Comparison of ENCODE assay signal across 10 cellular contexts in the genomic region with DNA sequence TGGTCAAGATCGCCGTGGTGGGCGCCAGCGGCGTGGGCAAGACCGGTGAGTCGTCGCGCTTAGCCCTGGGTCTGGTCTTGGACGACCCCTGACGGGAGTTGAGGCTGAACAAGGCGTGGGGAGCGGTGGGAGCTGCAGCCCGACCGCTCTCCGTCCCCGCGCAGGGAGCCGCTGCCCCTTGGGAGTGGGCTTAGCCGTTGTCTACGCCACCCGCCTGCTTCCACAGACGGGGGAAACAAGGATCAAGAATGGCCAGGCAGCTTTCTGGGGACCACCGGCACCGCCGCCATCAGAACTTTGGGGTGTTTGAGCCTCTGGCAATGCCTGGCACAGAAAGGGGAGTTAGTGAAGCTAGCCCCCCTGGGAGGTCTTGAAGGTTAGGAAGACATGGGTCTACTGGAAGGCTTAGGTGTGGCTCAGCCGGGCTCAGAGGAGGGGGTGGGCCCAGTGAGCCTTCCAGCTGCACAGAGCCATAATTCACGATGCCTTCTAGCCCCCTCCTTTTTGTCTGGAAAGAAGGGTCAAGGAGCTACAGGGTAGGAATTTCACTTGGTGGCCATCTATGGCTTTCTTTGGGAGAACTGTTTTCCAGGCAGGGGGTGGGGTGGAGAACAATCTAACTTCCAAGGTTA. TPM values are rescaled to one million over a fixed set of nuclear protein-coding genes. Genes with fewer than 3 reads are reported as not detected.
DNase-seq lines count a peak whose midpoint lies in the region; ATAC-seq and TF ChIP-seq lines count a peak whose summit lies in the region.
"Had no signal": no experiment of that assay in that cellular context is flagged by ENCODE, and none has a peak within 500 bp of the region (broad histone marks: within the 10 kb centered on the region; RNA-seq: fewer than 3 reads in every experiment).

No MANE protein-coding gene starts in this region.

- ATAC-seq in activated naive CD8-positive, alpha-beta T cell treated with anti-CD3 and anti-CD28 coated beads, Interleukin-2, amount 50 U/mL, for 24 hours = no peak
- ATAC-seq in left lung = no peak

- H3K9me3 ChIP-seq in left lung (peaks cover 0 to 10% of the 10 kb centered on the region in 2 donors), thyroid gland (no peaks in the 10 kb centered on the region)

- TF ChIP-seq CTCF in left lung (IDR thresholded peaks at IDR 0.05) = no peak
- TF ChIP-seq CTCF in thyroid gland (IDR thresholded peaks at IDR 0.05) = no peak

- H3K4me1 ChIP-seq in left lung (peaks cover 19% of the 10 kb centered on the region in 2 donors), thyroid gland (peaks cover 6 to 26% of the 10 kb centered on the region in 2 donors)

- peaks cover 6% of the 10 kb centered on the region for H3K9me3 Mint-ChIP-seq in activated CD4-positive, alpha-beta T cell treated with anti-CD3 and anti-CD28 coated beads, Interleukin-2, amount 10 ng/mL, durations not matched to agents 7 days and 5 days
- H3K9me3 Mint-ChIP-seq in activated naive CD8-positive, alpha-beta T cell treated with anti-CD3 and anti-CD28 coated beads, Interleukin-2, amount 50 U/mL, for 24 hours = peaks cover 5% of the 10 kb centered on the region

- peaks cover 32% of the 10 kb centered on the region for H3K27me3 Mint-ChIP-seq in activated CD4-positive, alpha-beta T cell treated with anti-CD3 and anti-CD28 coated beads, Interleukin-2, amount 10 ng/mL, durations not matched to agents 7 days and 5 days
- peaks cover 34% of the 10 kb centered on the region for H3K27me3 Mint-ChIP-seq in activated naive CD8-positive, alpha-beta T cell treated with anti-CD3 and anti-CD28 coated beads, Interleukin-2, amount 50 U/mL, for 24 hours

- intact Hi-C loops in left lung (cut with DNase I) (no loop called here), thyroid gland (cut with DNase I) (loop anchor here (5.0 kb wide), 1 partner anchor 145 kb away; no protein-coding TSS in a partner anchor)

- POLR2A ChIA-PET in activated CD4-positive, alpha-beta T cell treated with anti-CD3 and anti-CD28 coated beads, Interleukin-2, amount 10 ng/mL, durations not matched to agents 7 days and 5 days (lab: Charles Lee) = no interaction called here

- H3K36me3 ChIP-seq in left lung = no peaks in the 10 kb centered on the region
- no peaks in the 10 kb centered on the region for H3K36me3 ChIP-seq in thyroid gland

- no peak for TF ChIP-seq POLR2A in thyroid gland (IDR thresholded peaks at IDR 0.05)

- DNase-seq in activated CD4-positive, alpha-beta T cell treated with anti-CD3 and anti-CD28 coated beads, Interleukin-2, amount 10 ng/mL, durations not matched to agents 7 days and 5 days = no peak
- DNase-seq in activated CD4-positive, alpha-beta T cell treated with anti-CD3 and anti-CD28 coated beads, Interleukin-2, amount 50 U/mL, for 1 hour = no peak
- DNase-seq in activated naive CD8-positive, alpha-beta T cell treated with anti-CD3 and anti-CD28 coated beads, Interleukin-2, amount 50 U/mL, for 24 hours = no peak
- DNase-seq in left lung (no peak), thyroid gland (no peak), COLO668 (lab: John Stamatoyannopoulos, UW; ENCODE audit: unreplicated experiment) (no peak), CD1c-positive myeloid dendritic cell (ENCODE audit: extremely low spot score) (no peak), activated gamma-delta T cell (lab: John Stamatoyannopoulos, UW) (no peak)
- DNase-seq: DND-41 had no signal

- H3K27me3 ChIP-seq in left lung (peaks cover 13 to 34% of the 10 kb centered on the region in 2 donors), thyroid gland (no peaks in the 10 kb centered on the region)

- H3K4me3 ChIP-seq in left lung (peak overlapping the region; percentile 50 to 53), thyroid gland (replicated peaks in 1 of 3) (peak overlapping the region; percentile 9 to 48 (median 30))

- H3K4me3 Mint-ChIP-seq in activated CD4-positive, alpha-beta T cell treated with anti-CD3 and anti-CD28 coated beads, Interleukin-2, amount 10 ng/mL, durations not matched to agents 7 days and 5 days = peak overlapping the region; percentile 70
- peak overlapping the region; percentile 59 for H3K4me3 Mint-ChIP-seq in activated naive CD8-positive, alpha-beta T cell treated with anti-CD3 and anti-CD28 coated beads, Interleukin-2, amount 50 U/mL, for 24 hours

- CTCF ChIA-PET in activated CD4-positive, alpha-beta T cell treated with anti-CD3 and anti-CD28 coated beads, Interleukin-2, amount 10 ng/mL, durations not matched to agents 7 days and 5 days (lab: Charles Lee) = interaction anchor here (1.1 kb wide), 1 partner anchor 14 kb away, joined by 3 read pairs; no protein-coding TSS in a partner anchor

- no peak overlapping the region for H3K27ac Mint-ChIP-seq in activated CD4-positive, alpha-beta T cell treated with anti-CD3 and anti-CD28 coated beads, Interleukin-2, amount 10 ng/mL, durations not matched to agents 7 days and 5 days
- no peak overlapping the region for H3K27ac Mint-ChIP-seq in activated naive CD8-positive, alpha-beta T cell treated with anti-CD3 and anti-CD28 coated beads, Interleukin-2, amount 50 U/mL, for 24 hours

- WGBS in thyroid gland, 2 donors = 16 to 20% methylated on average over 2 to 18 of the region's 28 CpGs

- H3K27ac ChIP-seq in left lung (no peak overlapping the region), thyroid gland (no peak overlapping the region)

- peaks cover 6% of the 10 kb centered on the region for H3K4me1 Mint-ChIP-seq in activated CD4-positive, alpha-beta T cell treated with anti-CD3 and anti-CD28 coated beads, Interleukin-2, amount 10 ng/mL, durations not matched to agents 7 days and 5 days
- peaks cover 4% of the 10 kb centered on the region for H3K4me1 Mint-ChIP-seq in activated naive CD8-positive, alpha-beta T cell treated with anti-CD3 and anti-CD28 coated beads, Interleukin-2, amount 50 U/mL, for 24 hours

- H3K36me3 Mint-ChIP-seq in activated CD4-positive, alpha-beta T cell treated with anti-CD3 and anti-CD28 coated beads, Interleukin-2, amount 10 ng/mL, durations not matched to agents 7 days and 5 days (ENCODE audit: low read depth) = no peaks in the 10 kb centered on the region
- H3K36me3 Mint-ChIP-seq in activated naive CD8-positive, alpha-beta T cell treated with anti-CD3 and anti-CD28 coated beads, Interleukin-2, amount 50 U/mL, for 24 hours (ENCODE audit: low read depth) = no peaks in the 10 kb centered on the region

RNA-seq across cellular contexts. Expression of a gene that starts 0.6 kb away (rescaled TPM):
- total RNA-seq in activated CD4-positive, alpha-beta T cell treated with anti-CD3 and anti-CD28 coated beads, Interleukin-2, amount 10 ng/mL, durations not matched to agents 7 days and 5 days = under 1 TPM in 1 of 2 experiments, not detected in 1; 0.10 TPM
- total RNA-seq in left lung (1 to 10 TPM in 1 of 2 donors, under 1 TPM in 1; 0.52 to 3.4 TPM), thyroid gland (1 to 10 TPM in 1 of 4 donors, under 1 TPM in 3; 0.45 to 3.6 (median 0.60) TPM)
- total RNA-seq: glomerular endothelial cell had no signal
